Comparison of ENCODE assay signal across 27 cellular contexts in the genomic region with DNA sequence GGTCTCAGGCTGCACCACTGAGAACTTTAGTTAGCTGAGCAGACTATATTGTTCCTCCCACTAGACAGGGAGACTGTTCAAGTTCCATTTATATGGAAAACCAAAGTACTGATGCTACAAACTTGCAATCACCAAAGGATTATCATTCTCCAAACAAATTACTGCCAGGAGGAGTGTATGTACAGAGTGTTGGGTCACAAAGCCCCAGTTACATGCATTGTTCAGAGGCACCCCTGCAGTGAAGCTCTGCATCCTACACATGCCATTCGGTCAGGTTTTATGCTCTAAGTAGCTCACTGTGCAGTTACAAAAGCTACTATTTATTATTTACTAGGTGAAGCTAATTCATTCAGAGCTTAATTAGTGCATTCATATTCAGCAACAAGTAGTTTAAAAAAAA.
"Had no signal": no experiment of that assay in that cellular context is flagged by ENCODE, and none has a peak within 500 bp of the region (broad histone marks: within the 10 kb centered on the region; RNA-seq: fewer than 3 reads in every experiment).

No MANE protein-coding gene starts in this region.

- H3K36me3 Mint-ChIP-seq: immature natural killer cell; natural killer cell treated with Interleukin-12 subunit alpha and Interleukin-12 subunit beta and Interleukin-15 and Interleukin-18, amount 100 ng/mL, for 72 hours had no signal

- H3K9ac ChIP-seq: parathyroid adenoma had no signal

- H3K36me3 ChIP-seq: prostate gland, thoracic aorta had no signal

- H3K79me2 ChIP-seq: parathyroid adenoma had no signal

- H3K27me3 Mint-ChIP-seq: natural killer cell treated with Interleukin-12 subunit alpha and Interleukin-12 subunit beta and Interleukin-15 and Interleukin-18, amount 100 ng/mL, for 72 hours had no signal

- H3K4me1 ChIP-seq: parathyroid adenoma, prostate gland, spleen had no signal

- H3K4me1 Mint-ChIP-seq: immature natural killer cell had no signal

- H3K9me3 ChIP-seq: prostate gland, spleen, stomach, thoracic aorta, transverse colon had no signal

- H3K27ac ChIP-seq: foreskin keratinocyte, parathyroid adenoma, prostate gland, spleen, stomach, thoracic aorta, transverse colon had no signal

- H3K9me3 Mint-ChIP-seq: endodermal cell; immature natural killer cell; natural killer cell treated with Interleukin-12 subunit alpha and Interleukin-12 subunit beta and Interleukin-15 and Interleukin-18, amount 100 ng/mL, for 72 hours had no signal

- H3K4me3 Mint-ChIP-seq: endodermal cell; immature natural killer cell; natural killer cell treated with Interleukin-12 subunit alpha and Interleukin-12 subunit beta and Interleukin-15 and Interleukin-18, amount 100 ng/mL, for 72 hours had no signal

- H2AFZ ChIP-seq: parathyroid adenoma had no signal

- FAIRE-seq: colon, kidney had no signal

- DNase-seq: dermis blood vessel endothelial cell; effector CD4-positive, alpha-beta T cell; endodermal cell; erythroblast; foreskin keratinocyte; immature natural killer cell; kidney; left colon; left ventricle myocardium superior; mesenchymal stem cell; midbrain; retina; spleen; stimulated activated CD4-positive, alpha-beta T cell treated with anti-CD3 and anti-CD28 coated beads, Interleukin-15, amount 100 ng/mL, for 24 hours; stimulated activated CD4-positive, alpha-beta T cell treated with anti-CD3 and anti-CD28 coated beads, Interleukin-1b, Interleukin-23, amount 100 ng/mL, for 48 hours; stimulated activated CD4-positive, alpha-beta T cell treated with anti-CD3 and anti-CD28 coated beads, Interleukin-4, amount 100 ng/mL, for 24 hours; stimulated activated naive CD4-positive, alpha-beta T cell; stomach; substantia nigra; transverse colon had no signal

- ATAC-seq: foreskin keratinocyte, left colon, left ventricle myocardium superior, sciatic nerve had no signal

- H3K27me3 ChIP-seq: foreskin keratinocyte, spleen, stomach, transverse colon had no signal

- H3K27ac Mint-ChIP-seq: endodermal cell; immature natural killer cell; natural killer cell treated with Interleukin-12 subunit alpha and Interleukin-12 subunit beta and Interleukin-15 and Interleukin-18, amount 100 ng/mL, for 72 hours had no signal

- H3K4me3 ChIP-seq: lung, prostate gland, spleen, stomach, thoracic aorta, transverse colon had no signal
